In the genomic region with DNA sequence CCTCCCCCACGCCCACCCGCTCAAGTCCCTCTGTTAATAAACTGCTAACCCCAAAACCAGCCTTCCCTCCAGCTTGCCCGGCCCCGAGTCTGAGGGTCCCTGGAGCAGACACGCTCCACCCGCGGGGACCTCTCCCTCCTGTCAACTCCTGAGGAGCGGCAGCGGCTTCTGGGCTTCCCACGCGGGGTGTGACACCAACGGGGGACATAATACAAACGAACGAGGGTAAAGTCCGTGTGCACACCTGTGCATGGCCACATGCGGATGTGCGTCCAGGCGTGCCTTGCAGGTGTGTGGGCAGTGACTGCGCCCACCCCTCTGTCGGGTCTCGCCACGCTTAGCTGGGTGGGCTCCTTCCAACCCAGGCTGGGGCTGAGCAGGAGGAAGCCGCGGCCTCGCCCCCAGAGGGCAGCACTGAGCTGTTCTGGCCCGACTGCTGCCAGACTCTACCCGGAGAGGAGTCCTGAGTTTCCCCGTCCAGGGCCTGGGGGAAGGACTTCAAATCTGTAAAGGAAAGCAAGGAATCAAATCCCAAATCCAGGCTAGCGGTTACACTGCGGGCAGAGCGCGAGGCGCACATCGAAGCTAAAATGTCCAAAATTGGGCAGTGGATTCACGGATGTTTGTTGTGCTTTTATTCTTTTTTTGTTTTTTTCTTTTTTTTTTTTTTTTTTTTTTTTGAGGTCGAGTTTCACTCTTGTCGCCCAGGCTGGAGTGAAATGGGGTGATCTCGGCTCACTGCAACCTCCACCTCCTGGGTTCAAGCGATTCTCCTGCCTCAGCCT, we compare ENCODE assay signal across 8 cellular contexts.
DNase-seq lines count a peak whose midpoint lies in the region; ATAC-seq and TF ChIP-seq lines count a peak whose summit lies in the region.

No MANE protein-coding gene starts in this region.

- no peaks in the 10 kb centered on the region for H3K4me1 ChIP-seq in OCI-LY3 (ENCODE audit: low read length)
- peaks cover 48 to 57% of the 10 kb centered on the region in 2 donors for H3K4me1 ChIP-seq in mucosa of rectum (ENCODE audit: control insufficient read depth in 2 of 2, insufficient read depth in 2 of 2, low read length in 2 of 2)

- peak overlapping the region; percentile 98 for H3K4me2 ChIP-seq in OCI-LY3 (ENCODE audit: low read length)

- H3K9ac ChIP-seq in OCI-LY3 (ENCODE audit: low read length) (peak overlapping the region; percentile 62), mucosa of rectum (ENCODE audit: low read depth in 1 of 2, low read length in 2 of 2) (peak overlapping the region; percentile 78 to 79)

- TF ChIP-seq POLR2A in erythroblast (IDR thresholded peaks at IDR 0.05; ENCODE audit: low read length), result no peak

- no peak overlapping the region; the same call in 1 of the 2 replicates for H3K27ac ChIP-seq in OCI-LY3 (ENCODE audit: low read length)
- H3K27ac ChIP-seq in mucosa of rectum (ENCODE audit: low read depth in 2 of 2, low read length in 2 of 2), result peak overlapping the region; percentile 89 to 98

- H3K79me2 ChIP-seq in OCI-LY3 (ENCODE audit: low read length), result no peaks in the 10 kb centered on the region

- H3K9me3 ChIP-seq in OCI-LY3 (ENCODE audit: insufficient read depth, low read length) (no peaks in the 10 kb centered on the region), mucosa of rectum (ENCODE audit: control insufficient read depth in 2 of 2, low read length in 2 of 2) (no peaks in the 10 kb centered on the region)

- H3K4me3 ChIP-seq in OCI-LY3 (ENCODE audit: low read length) (peak overlapping the region; percentile 80), mucosa of rectum (ENCODE audit: low read length in 2 of 2) (peak overlapping the region; percentile 58 to 71)

- H4K20me1 ChIP-seq in OCI-LY3 (ENCODE audit: insufficient read depth, low read length), result no peaks in the 10 kb centered on the region

- H3K27me3 ChIP-seq in OCI-LY3 (ENCODE audit: low read depth, low read length), result no peaks in the 10 kb centered on the region
- H3K27me3 ChIP-seq in mucosa of rectum (ENCODE audit: control insufficient read depth in 2 of 2, insufficient read depth in 2 of 2, low read length in 2 of 2), result no peaks in the 10 kb centered on the region

- H3K36me3 ChIP-seq in OCI-LY3 (replicated peaks; ENCODE audit: low read depth, low read length) (no peaks in the 10 kb centered on the region), mucosa of rectum (ENCODE audit: control insufficient read depth in 2 of 2, insufficient read depth in 2 of 2, low read length in 2 of 2) (no peaks in the 10 kb centered on the region)

- peak; percentile 56 for DNase-seq in GM04504 (ENCODE audit: low read depth)
- DNase-seq in HuH-7.5 (ENCODE audit: low spot score), result peak; percentile 92
- DNase-seq in activated T-cell treated with anti-CD3 and anti-CD28 coated beads for 48 hours (ENCODE audit: low read depth), result peak; percentile 81
- peak; percentile 74 to 85 for DNase-seq in erythroblast (lab: John Stamatoyannopoulos, UW)
- peak; percentile 70 to 71 for DNase-seq in stimulated activated CD8-positive, alpha-beta memory T cell treated with anti-CD3 and anti-CD28 coated beads, Interleukin-4, amount 100 ng/mL, for 1 hour (ENCODE audit: low read depth in 2 of 2, low spot score in 1 of 2)

- ATAC-seq in GM21825 (IDR thresholded peaks at IDR 0.05; ENCODE audit: unreplicated experiment), result no peak

- peak overlapping the region; percentile 93 for H2AFZ ChIP-seq in OCI-LY3 (ENCODE audit: low read depth, low read length)

- TF ChIP-seq CTCF in OCI-LY3 (IDR thresholded peaks at IDR 0.05; ENCODE audit: low read depth, low read length), result peak; percentile 88
